In the genomic region with DNA sequence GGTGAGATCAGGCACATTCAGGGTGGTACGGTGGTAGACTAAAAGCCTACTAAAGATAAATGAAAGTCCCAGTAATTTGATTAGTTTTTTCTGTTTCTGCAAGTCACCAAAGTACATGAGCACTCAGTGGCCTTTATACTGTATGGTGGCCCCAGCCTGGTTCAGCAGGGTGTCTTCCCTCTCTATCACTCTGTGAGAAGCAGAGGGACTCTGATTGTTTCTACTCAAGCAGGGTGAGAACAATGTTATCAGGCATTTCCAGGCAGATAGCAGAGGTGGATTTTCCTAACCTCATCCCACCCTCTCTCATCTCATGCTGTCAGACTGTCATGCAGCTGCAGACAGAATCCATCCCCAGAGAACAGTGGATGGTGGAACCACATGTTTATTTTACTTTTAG, we compare ENCODE assay signal across 26 cellular contexts.
"Had no signal": no experiment of that assay in that cellular context is flagged by ENCODE, and none has a peak within 500 bp of the region (broad histone marks: within the 10 kb centered on the region; RNA-seq: fewer than 3 reads in every experiment).

No MANE protein-coding gene starts in this region.

- H3K27me3 ChIP-seq: breast epithelium, Peyer's patch had no signal

- H3K4me3 ChIP-seq: breast epithelium, Peyer's patch, SJSA1 had no signal

- H3K4me1 ChIP-seq: breast epithelium, Peyer's patch, SJSA1 had no signal

- H3K9me3 ChIP-seq: Peyer's patch, SJSA1 had no signal

- DNase-seq: activated CD4-positive, alpha-beta T cell treated with anti-CD3 and anti-CD28 coated beads for 48 hours; activated CD4-positive, alpha-beta T cell treated with anti-CD3 and anti-CD28 coated beads, Interleukin-2, amount 50 U/mL, for 4 hours; activated CD4-positive, CD25-positive, alpha-beta regulatory T cell treated with anti-CD3 and anti-CD28 coated beads, Interleukin-2, amount 50 U/mL, for 72 hours; activated CD8-positive, alpha-beta memory T cell treated with anti-CD3 and anti-CD28 coated beads, Interleukin-2, amount 50 U/mL, for 48 hours; activated CD8-positive, alpha-beta T cell treated with anti-CD3 and anti-CD28 coated beads, Interleukin-2, amount 10 ng/mL, durations not matched to agents 7 days and 5 days; activated T-cell treated with anti-CD3 and anti-CD28 coated beads, Interleukin-2, amount 50 U/mL, for 1 hour; aorta; caudate nucleus; Kasumi-1; KBM-7; NCI-H1105 treated with DMSO at 0.1 percent for 48 hours; NCI-H1436 treated with DMSO at 0.1 percent for 48 hours; NCI-H1930; NCI-H345; NCI-H510A; NCI-H526 treated with DMSO at 0.1 percent for 48 hours; NCI-H82; NK-92 treated with Interleukin-12 subunit alpha and Interleukin-12 subunit beta, amount 100 ng/mL, for 24 hours; Peyer's patch; SHP77; T-cell; T-helper 2 cell; T1000 had no signal

- ATAC-seq: activated CD8-positive, alpha-beta T cell treated with anti-CD3 and anti-CD28 coated beads, Interleukin-2, amount 10 ng/mL, durations not matched to agents 7 days and 5 days; T-cell; WTC11 had no signal

- H3K36me3 ChIP-seq: breast epithelium, Peyer's patch, SJSA1 had no signal

- H3K27ac ChIP-seq: breast epithelium, Peyer's patch, SJSA1 had no signal
